1 cellular context compared by ENCODE assay signal in the genomic region with DNA sequence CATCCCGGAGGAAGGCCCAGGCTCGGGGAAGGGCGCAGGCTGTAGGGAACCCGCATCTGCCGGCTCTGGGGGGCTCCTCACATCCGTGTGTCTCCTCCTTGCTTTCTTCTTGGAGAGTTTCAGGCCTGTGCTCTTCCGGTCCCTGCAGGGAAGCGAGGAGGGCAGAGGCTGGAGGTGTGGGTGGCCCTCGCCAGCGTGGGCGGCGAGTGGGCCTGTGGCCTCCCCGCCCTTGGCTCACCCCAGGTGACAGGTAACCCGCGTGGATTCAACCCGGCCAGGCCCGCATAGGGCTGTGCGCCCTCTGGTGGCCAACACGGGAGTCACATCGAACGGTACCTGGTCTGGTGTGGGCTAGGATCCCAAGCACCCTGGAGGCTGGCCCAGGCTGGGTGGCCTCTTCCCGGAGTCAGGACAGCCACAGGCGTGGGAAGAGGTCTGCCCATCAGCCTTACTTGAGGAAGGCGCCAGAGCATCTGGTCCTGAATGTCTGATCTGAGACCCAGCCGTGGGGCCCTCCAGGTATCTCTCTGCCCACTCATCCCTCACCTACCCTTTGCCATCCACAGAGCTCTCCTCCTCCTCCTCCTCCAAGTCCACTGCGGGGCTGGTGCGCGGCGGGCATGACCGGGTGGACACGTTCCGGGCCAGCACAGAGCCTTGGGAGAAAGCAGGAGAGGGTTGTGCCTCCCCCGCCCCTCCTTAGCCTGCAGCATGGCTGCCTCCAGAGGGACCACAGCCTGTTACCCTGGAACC.
TF ChIP-seq lines count a peak whose summit lies in the region.

No MANE protein-coding gene starts in this region.

TF ChIP-seq in endothelial cell of umbilical vein, 7 proteins besides CTCF, POLR2A, EP300 and RAD21:
- no peak for TF ChIP-seq MYC (IDR thresholded peaks at IDR 0.05; ENCODE audit: low read depth, low read length)
- no peak for TF ChIP-seq JUN (IDR thresholded peaks at IDR 0.05; ENCODE audit: borderline replicate concordance, insufficient read depth, insufficient read length, low read depth)
- TF ChIP-seq, protein P1, sequence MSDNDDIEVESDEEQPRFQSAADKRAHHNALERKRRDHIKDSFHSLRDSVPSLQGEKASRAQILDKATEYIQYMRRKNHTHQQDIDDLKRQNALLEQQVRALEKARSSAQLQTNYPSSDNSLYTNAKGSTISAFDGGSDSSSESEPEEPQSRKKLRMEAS (IDR thresholded peaks at IDR 0.05; ENCODE audit: insufficient read depth, insufficient read length): no peak
- no peak for TF ChIP-seq POLR2AphosphoS5 (IDR thresholded peaks at IDR 0.05; ENCODE audit: insufficient read depth, low read depth, low read length)
- no peak for TF ChIP-seq FOS (IDR thresholded peaks at IDR 0.05; ENCODE audit: borderline replicate concordance, insufficient read depth, low read length)
- TF ChIP-seq GATA2 (IDR thresholded peaks at IDR 0.05; ENCODE audit: insufficient read depth, insufficient read length, low read depth, low read length): no peak
- TF ChIP-seq EZH2 (IDR thresholded peaks at IDR 0.05; ENCODE audit: borderline replicate concordance, low read depth, low read length, severe bottlenecking): no peak
TF ChIP-seq in endothelial cell of umbilical vein: peak in this region for 0.
